ENCODE assay signal across 20 cellular contexts in genomic region chr5:116738948-116739339, GRCh38.
A peak's percentile ranks its signal among the peaks of the same experiment; 100 is the strongest.
DNase-seq lines count a peak whose midpoint lies in the region; ATAC-seq and TF ChIP-seq lines count a peak whose summit lies in the region.
"Had no signal": no experiment of that assay in that cellular context is flagged by ENCODE, and none has a peak within 500 bp of the region (broad histone marks: within the 10 kb centered on the region; RNA-seq: fewer than 3 reads in every experiment).

No MANE protein-coding gene starts in this region.

- H3K9me2 ChIP-seq in GM23338 (ENCODE audit: insufficient read depth) = peaks cover 7% of the 10 kb centered on the region; the same call in 1 of the 2 replicates

- H3K27me3 Mint-ChIP-seq in GM23338 (ENCODE audit: insufficient read depth, low read depth, poor library complexity) = no peaks in the 10 kb centered on the region

- no peak overlapping the region for H3K14ac ChIP-seq in neuronal stem cell (ENCODE audit: low read length)
- H3K14ac ChIP-seq in trophoblast cell (ENCODE audit: low read length) = no peak overlapping the region

- no peak overlapping the region for H3K4me3 Mint-ChIP-seq in GM23338
- H3K4me3 Mint-ChIP-seq: CD4-positive, CD25-positive, alpha-beta regulatory T cell had no signal

- H3K27ac ChIP-seq in GM23338 (ENCODE audit: low read depth) (no peak overlapping the region), neuronal stem cell (replicated peaks; ENCODE audit: low read length) (no peak overlapping the region), trophoblast cell (ENCODE audit: low read depth, low read length) (no peak overlapping the region)
- H3K27ac ChIP-seq: GM23248, HL-60 had no signal

- H3K18ac ChIP-seq in neuronal stem cell (ENCODE audit: low read length) = no peak overlapping the region
- no peak overlapping the region for H3K18ac ChIP-seq in trophoblast cell (ENCODE audit: low read length)

- no peaks in the 10 kb centered on the region for H3F3A ChIP-seq in GM23338 (replicated peaks; ENCODE audit: low read depth)

- no peak overlapping the region for H2BK15ac ChIP-seq in neuronal stem cell (ENCODE audit: low read length)

- DNase-seq in GM23338 (ENCODE audit: low spot score) (no peak), adipocyte (ENCODE audit: low read depth) (no peak), fibroblast of the conjunctiva (ENCODE audit: low read depth) (peak; percentile 4), neuronal stem cell (ENCODE audit: low spot score) (no peak), trophoblast cell (no peak)
- no peak for DNase-seq in NK-92 treated with Interleukin-12 subunit alpha and Interleukin-12 subunit beta, amount 100 ng/mL, for 24 hours (lab: John Stamatoyannopoulos, UW)
- DNase-seq: AML-193; CD4-positive, CD25-positive, alpha-beta regulatory T cell; DND-41; GDM1; GM23248; NCI-H1048; NCI-H1694; NCI-H2107; NCI-H226 had no signal

- ATAC-seq in GM23338 (no peak), GM19324 (IDR thresholded peaks at IDR 0.05; ENCODE audit: low FRiP score, unreplicated experiment) (no peak), HG02571 (IDR thresholded peaks at IDR 0.05; ENCODE audit: unreplicated experiment) (no peak)
- ATAC-seq: K562, Panc1 had no signal

- H3K36me3 ChIP-seq in GM23338 (ENCODE audit: insufficient read depth) (no peaks in the 10 kb centered on the region), adipocyte (ENCODE audit: control insufficient read depth, insufficient read depth, low read length, severe bottlenecking) (no peaks in the 10 kb centered on the region), neuronal stem cell (replicated peaks in 1 of 2; ENCODE audit: control insufficient read depth in 2 of 2, insufficient read depth in 2 of 2, low read length in 2 of 2) (no peaks in the 10 kb centered on the region), trophoblast cell (ENCODE audit: control insufficient read depth in 1 of 2, insufficient read depth in 2 of 2, low read length in 2 of 2) (no peaks in the 10 kb centered on the region)

- TF ChIP-seq CTCF in GM23338 (conservative IDR thresholded peaks at IDR 0.05; ENCODE audit: low read depth in 2 of 2) = no peak

- no peak overlapping the region for H3K4me3 ChIP-seq in GM23338
- peak overlapping the region; percentile 42 for H3K4me3 ChIP-seq in adipocyte (ENCODE audit: low read length)
- no peak overlapping the region for H3K4me3 ChIP-seq in neuronal stem cell (ENCODE audit: low read length in 2 of 2)
- no peak overlapping the region for H3K4me3 ChIP-seq in trophoblast cell (ENCODE audit: low read depth, low read length)
- H3K4me3 ChIP-seq: GM23248, K562 had no signal

- H3K4ac ChIP-seq in neuronal stem cell (ENCODE audit: low read length) = no peak overlapping the region
- no peak overlapping the region for H3K4ac ChIP-seq in trophoblast cell (ENCODE audit: low read depth, low read length)

- H3K23ac ChIP-seq in neuronal stem cell (ENCODE audit: low read depth, low read length, poor library complexity) (no peak overlapping the region), trophoblast cell (ENCODE audit: low read length) (no peak overlapping the region)

- H2AK5ac ChIP-seq in neuronal stem cell (ENCODE audit: low read depth, low read length) (no peak overlapping the region), trophoblast cell (ENCODE audit: low read length) (no peak overlapping the region)

- H3K27me3 ChIP-seq in GM23338 (ENCODE audit: insufficient read depth) (no peaks in the 10 kb centered on the region), adipocyte (replicated peaks; ENCODE audit: control insufficient read depth, insufficient read depth, low read length) (peaks cover 8% of the 10 kb centered on the region), neuronal stem cell (ENCODE audit: control insufficient read depth in 3 of 3, insufficient read depth in 3 of 3, low read depth in 1 of 3, low read length in 3 of 3) (peaks cover 0 to 5% (median 0%) of the 10 kb centered on the region in 3 experiments), trophoblast cell (ENCODE audit: insufficient read depth, low read length) (no peaks in the 10 kb centered on the region)

- H4K8ac ChIP-seq in neuronal stem cell (ENCODE audit: low read depth, low read length) = no peak overlapping the region
- H4K8ac ChIP-seq in trophoblast cell (ENCODE audit: low read depth, low read length) = no peak overlapping the region

- H2AFZ ChIP-seq in GM23338 (peak overlapping the region; percentile 90), neuronal stem cell (ENCODE audit: low read length) (peak overlapping the region; percentile 72), trophoblast cell (ENCODE audit: insufficient read depth, low read length, poor library complexity) (no peak overlapping the region)
- H2AFZ ChIP-seq: GM23248 had no signal

- H4K91ac ChIP-seq in neuronal stem cell (ENCODE audit: low read depth, low read length, poor library complexity) (no peak overlapping the region), trophoblast cell (ENCODE audit: low read depth, low read length) (no peak overlapping the region)

- no peak overlapping the region for H2BK120ac ChIP-seq in neuronal stem cell (ENCODE audit: low read depth, low read length)
- H2BK120ac ChIP-seq in trophoblast cell (ENCODE audit: insufficient read depth, low read length, poor library complexity) = no peak overlapping the region

- no peak overlapping the region for H2BK5ac ChIP-seq in neuronal stem cell (ENCODE audit: low read length)
- no peak overlapping the region for H2BK5ac ChIP-seq in trophoblast cell (ENCODE audit: low read depth, low read length, poor library complexity)

- peaks cover 29% of the 10 kb centered on the region for H3K4me1 ChIP-seq in GM23338 (ENCODE audit: insufficient read depth)
- peaks cover 17% of the 10 kb centered on the region for H3K4me1 ChIP-seq in adipocyte (ENCODE audit: control insufficient read depth, insufficient read depth, low read length)
- peaks cover 18 to 19% of the 10 kb centered on the region in 2 donors for H3K4me1 ChIP-seq in neuronal stem cell (ENCODE audit: control insufficient read depth in 2 of 2, insufficient read depth in 1 of 2, low read depth in 1 of 2, low read length in 2 of 2)
- peaks cover 9 to 15% of the 10 kb centered on the region in 2 experiments for H3K4me1 ChIP-seq in trophoblast cell (ENCODE audit: control insufficient read depth in 1 of 2, insufficient read depth in 2 of 2, low read length in 2 of 2)

- no peak overlapping the region for H4K12ac ChIP-seq in trophoblast cell (ENCODE audit: low read depth, low read length)

- H3K79me2 ChIP-seq in GM23338 (replicated peaks; ENCODE audit: insufficient read depth) (no peaks in the 10 kb centered on the region), trophoblast cell (ENCODE audit: control insufficient read depth, insufficient read depth, low read length, poor library complexity) (no peaks in the 10 kb centered on the region)

- H4K20me1 ChIP-seq in GM23338 (replicated peaks; ENCODE audit: insufficient read depth) = no peaks in the 10 kb centered on the region

- no peak overlapping the region for H3K27ac Mint-ChIP-seq in GM23338
- H3K27ac Mint-ChIP-seq: CD4-positive, CD25-positive, alpha-beta regulatory T cell had no signal

- WGBS in neuronal stem cell (ENCODE audit: extremely low coverage in 2 of 2, insufficient read length in 2 of 2, insufficient replicate concordance in 1 of 2), 2 donors = no CpG with 5 or more reads among the region's 3 CpGs
- no CpG with 5 or more reads among the region's 3 CpGs for WGBS in trophoblast cell (ENCODE audit: extremely low coverage, insufficient coverage, insufficient read length)

- H3K9me3 ChIP-seq in adipocyte (ENCODE audit: control insufficient read depth, low read length) = no peaks in the 10 kb centered on the region
- peaks cover 0 to 2% of the 10 kb centered on the region in 2 donors for H3K9me3 ChIP-seq in neuronal stem cell (replicated peaks in 1 of 2; ENCODE audit: control insufficient read depth in 2 of 2, insufficient read depth in 1 of 2, low read depth in 1 of 2, low read length in 2 of 2)
- H3K9me3 ChIP-seq in trophoblast cell (ENCODE audit: insufficient read depth, low read depth, low read length) = no peaks in the 10 kb centered on the region

- peaks cover 5% of the 10 kb centered on the region; the same call in 2 of the 3 replicates for H3K9me3 Mint-ChIP-seq in GM23338

- peaks cover 32% of the 10 kb centered on the region for H3K4me1 Mint-ChIP-seq in GM23338
- H3K4me1 Mint-ChIP-seq: CD4-positive, CD25-positive, alpha-beta regulatory T cell had no signal

- no peaks in the 10 kb centered on the region for H3K79me1 ChIP-seq in neuronal stem cell (ENCODE audit: low read depth, low read length)
- peaks cover 7% of the 10 kb centered on the region for H3K79me1 ChIP-seq in trophoblast cell (ENCODE audit: low read length)

- peaks cover 10% of the 10 kb centered on the region for H3K36me3 Mint-ChIP-seq in GM23338 (ENCODE audit: low read depth)
- H3K36me3 Mint-ChIP-seq: CD4-positive, CD25-positive, alpha-beta regulatory T cell had no signal

- H2BK12ac ChIP-seq in neuronal stem cell (ENCODE audit: low read length) (no peak overlapping the region), trophoblast cell (ENCODE audit: low read length) (no peak overlapping the region)

- H3K9ac ChIP-seq in adipocyte (ENCODE audit: low read length) (no peak overlapping the region), neuronal stem cell (ENCODE audit: low read depth, low read length, poor library complexity) (no peak overlapping the region), trophoblast cell (ENCODE audit: low read length) (no peak overlapping the region)
- H3K9ac ChIP-seq: GM23248 had no signal

- no peak overlapping the region for H3K4me2 ChIP-seq in GM23338
- no peak overlapping the region for H3K4me2 ChIP-seq in neuronal stem cell (ENCODE audit: insufficient read depth, low read length, poor library complexity, severe bottlenecking)
- H3K4me2 ChIP-seq in trophoblast cell (ENCODE audit: low read length) = no peak overlapping the region

TF ChIP-seq in GM23338, 12 proteins besides CTCF, POLR2A, EP300 and RAD21 (continues in another document):
- no peak for TF ChIP-seq EZH2phosphoT487 (IDR thresholded peaks at IDR 0.05; ENCODE audit: unreplicated experiment)
